In the genomic region with DNA sequence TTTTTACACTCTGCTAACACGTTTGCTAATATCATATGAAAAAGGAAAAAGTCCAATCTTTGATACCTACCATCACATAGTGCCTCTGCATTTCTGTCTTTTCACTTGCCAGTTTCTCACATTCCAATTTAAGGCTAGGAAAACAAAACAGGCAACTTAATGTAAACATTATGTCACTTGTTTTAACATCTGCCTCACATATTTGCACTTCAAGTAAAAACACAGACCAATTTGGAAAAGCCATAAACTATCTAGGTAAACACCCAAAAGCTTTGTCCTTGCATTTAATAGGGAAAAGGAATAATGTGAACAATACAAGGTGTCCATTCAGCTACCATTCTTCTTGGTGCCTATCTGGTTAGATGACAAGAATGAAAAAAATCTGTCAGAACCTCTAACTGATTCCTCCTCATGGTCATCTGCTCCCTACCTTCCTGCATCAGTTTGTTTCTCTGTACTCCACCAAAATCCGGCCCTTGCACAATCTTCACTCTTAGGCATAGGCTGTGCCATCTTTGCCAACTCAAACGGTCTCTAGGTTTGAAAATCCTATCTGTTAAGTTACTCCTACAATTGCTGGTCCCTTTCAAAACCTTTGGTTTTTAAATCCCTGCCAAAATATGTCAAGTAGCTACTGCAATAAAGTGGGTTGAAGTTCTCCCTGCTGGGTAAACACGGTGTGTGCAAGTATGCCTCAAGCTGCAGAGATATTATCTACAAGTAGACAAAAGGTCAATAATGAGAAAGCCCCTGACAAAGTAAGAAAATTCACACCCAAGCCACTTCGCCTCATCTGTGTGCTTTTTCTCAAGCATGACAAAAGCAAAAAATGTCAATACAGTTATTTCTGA, we compare ENCODE assay signal across 9 cellular contexts. TPM values are rescaled to one million over a fixed set of nuclear protein-coding genes. Genes with fewer than 3 reads are reported as not detected.
DNase-seq lines count a peak whose midpoint lies in the region; ATAC-seq, FAIRE-seq and TF ChIP-seq lines count a peak whose summit lies in the region.
"Had no signal": no experiment of that assay in that cellular context is flagged by ENCODE, and none has a peak within 500 bp of the region (broad histone marks: within the 10 kb centered on the region; RNA-seq: fewer than 3 reads in every experiment).

No MANE protein-coding gene starts in this region.

- H3K4me1 Mint-ChIP-seq in activated T-helper 2 cell treated with anti-CD3 and anti-CD28 coated beads, Interferon-gamma antibody, Interleukin-2, Interleukin-4, amounts not matched to agents 10 μg/mL and 5 μg/mL and 100 μg/mL, durations not matched to agents 14 hours and 24 hours and 36 hours (ENCODE audit: low read depth): peaks cover 11% of the 10 kb centered on the region

- no peaks in the 10 kb centered on the region for H3K9me3 Mint-ChIP-seq in activated T-helper 2 cell treated with anti-CD3 and anti-CD28 coated beads, Interferon-gamma antibody, Interleukin-2, Interleukin-4, amounts not matched to agents 10 μg/mL and 5 μg/mL and 100 μg/mL, durations not matched to agents 14 hours and 24 hours and 36 hours
- H3K9me3 Mint-ChIP-seq: stimulated activated naive CD8-positive, alpha-beta T cell treated with anti-CD3 and anti-CD28 coated beads, Interleukin-15, Interleukin-2, amounts not matched to agents 100 ng/mL and 50 ng/mL, for 24 hours had no signal

- H3K9me2 ChIP-seq in PC-3 (replicated peaks; ENCODE audit: low read length): no peaks in the 10 kb centered on the region

- H3K36me3 Mint-ChIP-seq in activated T-helper 2 cell treated with anti-CD3 and anti-CD28 coated beads, Interferon-gamma antibody, Interleukin-2, Interleukin-4, amounts not matched to agents 10 μg/mL and 5 μg/mL and 100 μg/mL, durations not matched to agents 14 hours and 24 hours and 36 hours (ENCODE audit: low read depth): peaks cover 2% of the 10 kb centered on the region

- H3K36me3 ChIP-seq in PC-3 (ENCODE audit: low read depth, low read length) (peaks cover 31% of the 10 kb centered on the region), skeletal muscle tissue (ENCODE audit: control insufficient read depth in 3 of 3, insufficient read depth in 3 of 3, low read length in 3 of 3) (peaks cover 0 to 19% (median 6%) of the 10 kb centered on the region in 3 donors)

- H3K4me3 ChIP-seq in PC-3 (ENCODE audit: low read length) (peak overlapping the region; percentile 81), fibroblast of villous mesenchyme (ENCODE audit: low read depth, low read length) (peak overlapping the region; percentile 78), skeletal muscle tissue (ENCODE audit: low read length in 3 of 3) (peak overlapping the region; percentile 78 to 86 (median 82))

- no peak for TF ChIP-seq POLR2A in H54 (IDR thresholded peaks at IDR 0.05; ENCODE audit: low read depth, low read length)

- H3K27ac Mint-ChIP-seq in activated T-helper 2 cell treated with anti-CD3 and anti-CD28 coated beads, Interferon-gamma antibody, Interleukin-2, Interleukin-4, amounts not matched to agents 10 μg/mL and 5 μg/mL and 100 μg/mL, durations not matched to agents 14 hours and 24 hours and 36 hours: no peak overlapping the region
- H3K27ac Mint-ChIP-seq: stimulated activated naive CD8-positive, alpha-beta T cell treated with anti-CD3 and anti-CD28 coated beads, Interleukin-15, Interleukin-2, amounts not matched to agents 100 ng/mL and 50 ng/mL, for 24 hours had no signal

- no peak for TF ChIP-seq CTCF in PC-3 (conservative IDR thresholded peaks at IDR 0.05; ENCODE audit: low read depth, low read length)
- TF ChIP-seq CTCF in fibroblast of villous mesenchyme (IDR thresholded peaks at IDR 0.05; ENCODE audit: insufficient read depth, low read depth, low read length): peak; percentile 10

- H3K27me3 ChIP-seq in PC-3 (ENCODE audit: low read length) (no peaks in the 10 kb centered on the region), skeletal muscle tissue (ENCODE audit: control insufficient read depth in 3 of 3, insufficient read depth in 3 of 3, low read length in 3 of 3) (no peaks in the 10 kb centered on the region)

- TSS peak; percentile 8 for BruUV-seq in PC-3 (replicated peaks; lab: Mats Ljungman, UMichigan)

- H3K27ac ChIP-seq in PC-3 (ENCODE audit: low read length) (peak overlapping the region; percentile 71), skeletal muscle tissue (ENCODE audit: low read depth, low read length) (no peak overlapping the region)

- H2AFZ ChIP-seq in PC-3 (ENCODE audit: low read length): no peak overlapping the region

- ATAC-seq in PC-3 (peak; percentile 2; the same call in 1 of the 2 replicates), GM21786 (IDR thresholded peaks at IDR 0.05; ENCODE audit: unreplicated experiment) (no peak)

- H3K9me3 ChIP-seq in PC-3 (ENCODE audit: low read length) (no peaks in the 10 kb centered on the region), skeletal muscle tissue (ENCODE audit: control insufficient read depth in 3 of 3, low read length in 3 of 3) (no peaks in the 10 kb centered on the region)

- POLR2A ChIA-PET in PC-3 (lab: Charles Lee; ENCODE audit: unreplicated experiment): no interaction called here

- FAIRE-seq in H54 (lab: Jason Lieb, UNC): peak; percentile 41

- H4K20me1 ChIP-seq in PC-3 (ENCODE audit: low read length): peaks cover 51% of the 10 kb centered on the region

- H3K9ac ChIP-seq in PC-3 (ENCODE audit: low read length) (peak overlapping the region; percentile 83), skeletal muscle tissue (ENCODE audit: low read depth in 1 of 3, low read length in 3 of 3) (peak overlapping the region; percentile 69 to 88 (median 82))

- peak overlapping the region; percentile 91 for H3K4me2 ChIP-seq in PC-3 (ENCODE audit: low read length)

- H3K4me1 ChIP-seq in PC-3 (ENCODE audit: insufficient read depth, low read length): peaks cover 38% of the 10 kb centered on the region
- peaks cover 36 to 53% (median 38%) of the 10 kb centered on the region in 3 donors for H3K4me1 ChIP-seq in skeletal muscle tissue (ENCODE audit: control insufficient read depth in 3 of 3, insufficient read depth in 3 of 3, low read length in 3 of 3)

- DNase-seq in H54 (ENCODE audit: insufficient read length, low spot score) (no peak), PC-3 (peak; percentile 80), fibroblast of villous mesenchyme (ENCODE audit: low read depth) (peak; percentile 74), NCI-H2171 treated with DMSO at 0.1 percent for 48 hours (lab: John Stamatoyannopoulos, UW) (no peak)
- no peak for DNase-seq in activated T-cell treated with anti-CD3 and anti-CD28 coated beads, Interleukin-2, amount 50 U/mL, for 1 hour
- DNase-seq in activated T-helper 2 cell treated with anti-CD3 and anti-CD28 coated beads, Interferon-gamma antibody, Interleukin-2, Interleukin-4, amounts not matched to agents 10 μg/mL and 5 μg/mL and 100 μg/mL, durations not matched to agents 14 hours and 24 hours and 36 hours (ENCODE audit: low spot score): no peak

- peaks cover 26% of the 10 kb centered on the region for H3K27me3 Mint-ChIP-seq in activated T-helper 2 cell treated with anti-CD3 and anti-CD28 coated beads, Interferon-gamma antibody, Interleukin-2, Interleukin-4, amounts not matched to agents 10 μg/mL and 5 μg/mL and 100 μg/mL, durations not matched to agents 14 hours and 24 hours and 36 hours (ENCODE audit: low read depth)

- H3F3A ChIP-seq in PC-3 (ENCODE audit: low read length, unreplicated experiment): no peaks in the 10 kb centered on the region

- H3K79me2 ChIP-seq in PC-3 (ENCODE audit: low read length): peaks cover 83% of the 10 kb centered on the region

- CTCF ChIA-PET in PC-3 (lab: Charles Lee): interaction anchor here (1.4 kb wide), 1 partner anchor 163 kb away, joined by 6 read pairs; no protein-coding TSS in a partner anchor

- H3K4me3 Mint-ChIP-seq in activated T-helper 2 cell treated with anti-CD3 and anti-CD28 coated beads, Interferon-gamma antibody, Interleukin-2, Interleukin-4, amounts not matched to agents 10 μg/mL and 5 μg/mL and 100 μg/mL, durations not matched to agents 14 hours and 24 hours and 36 hours (ENCODE audit: low read depth): no peak overlapping the region
- H3K4me3 Mint-ChIP-seq: stimulated activated naive CD8-positive, alpha-beta T cell treated with anti-CD3 and anti-CD28 coated beads, Interleukin-15, Interleukin-2, amounts not matched to agents 100 ng/mL and 50 ng/mL, for 24 hours had no signal

- intact Hi-C loops in PC-3 (cut with micrococcal nuclease): loop anchor here (2.0 to 10.0 kb wide), 12 partner anchors 29 to 1079 kb away; no protein-coding TSS in a partner anchor
- intact Hi-C loops in activated T-helper 2 cell treated with anti-CD3 and anti-CD28 coated beads, Interferon-gamma antibody, Interleukin-2, Interleukin-4, amounts not matched to agents 10 μg/mL and 5 μg/mL and 100 μg/mL, durations not matched to agents 14 hours and 24 hours and 36 hours (cut with micrococcal nuclease): no loop called here

RNA-seq across cellular contexts. Expression of a gene that starts 3.4 kb away (rescaled TPM):
- total RNA-seq in PC-3 (2014; rRNA removed) (49.0 and 55.6 TPM in 2 replicates), fibroblast of villous mesenchyme (33.5 and 39.3 TPM in 2 replicates), skeletal muscle tissue (65.2 TPM)
- 0.14 and 0.41 TPM in 2 replicates for total RNA-seq in activated T-helper 2 cell treated with anti-CD3 and anti-CD28 coated beads, Interferon-gamma antibody, Interleukin-2, Interleukin-4, amounts not matched to agents 10 μg/mL and 5 μg/mL and 100 μg/mL, durations not matched to agents 14 hours and 24 hours and 36 hours

Comparison
In these comparisons a context has a peak if more than half of its experiments do, and no peak if none do; other contexts are left out.
1. DNase-seq: peak in PC-3 (single experiment) and fibroblast of villous mesenchyme (single experiment); none in H54 (single experiment), NCI-H2171 treated with DMSO at 0.1 percent for 48 hours (single experiment), activated T-cell treated with anti-CD3 and anti-CD28 coated beads, Interleukin-2, amount 50 U/mL, for 1 hour (single experiment) and activated T-helper 2 cell treated with anti-CD3 and anti-CD28 coated beads, Interferon-gamma antibody, Interleukin-2, Interleukin-4, amounts not matched to agents 10 μg/mL and 5 μg/mL and 100 μg/mL, durations not matched to agents 14 hours and 24 hours and 36 hours (single experiment).
2. RNA of a gene that starts 3.4 kb away (total RNA-seq): 65.2 TPM in skeletal muscle tissue (single experiment), 49.0 to 55.6 TPM in PC-3 and 33.5 to 39.3 TPM in fibroblast of villous mesenchyme; 0.14 to 0.41 TPM in activated T-helper 2 cell treated with anti-CD3 and anti-CD28 coated beads, Interferon-gamma antibody, Interleukin-2, Interleukin-4, amounts not matched to agents 10 μg/mL and 5 μg/mL and 100 μg/mL, durations not matched to agents 14 hours and 24 hours and 36 hours; every median in the first group is over 10 times any median in the second.
3. Peak in every context shown above with its lines, with median percentiles within 50 percentile points of each other: H3K4me3 ChIP-seq.